8 cellular contexts compared by ENCODE assay signal in genomic region chr9:5628183-5628529, GRCh38. TPM values are rescaled to one million over a fixed set of nuclear protein-coding genes. Genes with fewer than 3 reads are reported as not detected.
DNase-seq lines count a peak whose midpoint lies in the region; ATAC-seq, FAIRE-seq and TF ChIP-seq lines count a peak whose summit lies in the region.

No MANE protein-coding gene starts in this region.

- no peaks in the 10 kb centered on the region; the same call in 1 of the 2 replicates for H4K20me1 ChIP-seq in HepG2 (ENCODE audit: insufficient read depth, low read length)

- intact Hi-C loops in activated CD4-positive, alpha-beta T cell treated with anti-CD3 and anti-CD28 coated beads, Interleukin-2, amount 10 ng/mL, durations not matched to agents 24 days and 14 days (cut with micrococcal nuclease) = loop anchor here (1.0 to 5.0 kb wide), 12 partner anchors 16 to 1129 kb away; partner anchors contain the start of genes ERMP1, JAK2, KDM4C and RCL1
- intact Hi-C loops in HepG2 (cut with micrococcal nuclease; ENCODE audit: unreplicated experiment) = loop anchor here (2.0 to 5.0 kb wide), 2 partner anchors 87 to 1269 kb away; no protein-coding TSS in a partner anchor

- H3K4me1 ChIP-seq in adipocyte (ENCODE audit: control insufficient read depth, insufficient read depth, low read length) = peaks cover 44% of the 10 kb centered on the region
- peaks cover 40% of the 10 kb centered on the region for H3K4me1 ChIP-seq in HepG2 (ENCODE audit: insufficient read depth, low read length)
- H3K4me1 ChIP-seq in thymus (ENCODE audit: control insufficient read depth, insufficient read depth, low read length) = peaks cover 29% of the 10 kb centered on the region

- CTCF ChIA-PET in HepG2 (lab: Yijun Ruan, JAX; ENCODE audit: low intra/inter-chr PET ratio, low total read pairs) = no interaction called here

- BruUV-seq in HepG2 (replicated peaks; lab: Mats Ljungman, UMichigan) = TSS peak; percentile 89

- H3K9me3 Mint-ChIP-seq in activated CD4-positive, alpha-beta T cell treated with anti-CD3 and anti-CD28 coated beads, Interleukin-2, amount 10 ng/mL, durations not matched to agents 24 days and 14 days = no peaks in the 10 kb centered on the region

- H3K27me3 ChIP-seq in adipocyte (replicated peaks; ENCODE audit: control insufficient read depth, insufficient read depth, low read length) (no peaks in the 10 kb centered on the region), HepG2 (ENCODE audit: control insufficient read depth in 1 of 2, insufficient read depth in 2 of 2, low read length in 2 of 2) (no peaks in the 10 kb centered on the region; a peak in 1 of 5 replicates), thymus (ENCODE audit: control insufficient read depth, insufficient read depth) (no peaks in the 10 kb centered on the region)

- TF ChIP-seq EP300 in HepG2 (IDR thresholded peaks at IDR 0.05; ENCODE audit: low read depth in 2 of 2, low read length in 2 of 2) (no peak), HepG2 (CRISPR knock-in tag; IDR thresholded peaks at IDR 0.05; ENCODE audit: borderline replicate concordance) (no peak)

- no peak for DNase-seq in activated CD4-positive, alpha-beta T cell treated with anti-CD3 and anti-CD28 coated beads, Interleukin-2, amount 10 ng/mL, durations not matched to agents 24 days and 14 days
- DNase-seq in activated CD4-positive, alpha-beta T cell treated with anti-CD3 and anti-CD28 coated beads for 1 hour = no peak
- DNase-seq in adipocyte (ENCODE audit: low read depth) (no peak), HepG2 (ENCODE audit: low spot score) (no peak), GM19239 (ENCODE audit: insufficient read length, low spot score) (no peak)

- H3K4me1 Mint-ChIP-seq in activated CD4-positive, alpha-beta T cell treated with anti-CD3 and anti-CD28 coated beads, Interleukin-2, amount 10 ng/mL, durations not matched to agents 24 days and 14 days = peaks cover 46% of the 10 kb centered on the region

- H3K4me3 ChIP-seq in adipocyte (ENCODE audit: low read length) = peak overlapping the region; percentile 88
- H3K4me3 ChIP-seq in HepG2 (replicated peaks in 1 of 3; ENCODE audit: insufficient read depth in 1 of 3, low read depth in 2 of 3, low read length in 3 of 3) = peak overlapping the region; percentile 89 to 97 (median 94)
- H3K4me3 ChIP-seq in thymus (ENCODE audit: low read length) = peak overlapping the region; percentile 100

- no peak for TF ChIP-seq CTCF in HepG2 (CRISPR knock-in tag; IDR thresholded peaks at IDR 0.05)

- H3K36me3 Mint-ChIP-seq in activated CD4-positive, alpha-beta T cell treated with anti-CD3 and anti-CD28 coated beads, Interleukin-2, amount 10 ng/mL, durations not matched to agents 24 days and 14 days (ENCODE audit: low read depth) = peaks cover 10% of the 10 kb centered on the region

- peak overlapping the region; percentile 98 for H3K27ac Mint-ChIP-seq in activated CD4-positive, alpha-beta T cell treated with anti-CD3 and anti-CD28 coated beads, Interleukin-2, amount 10 ng/mL, durations not matched to agents 24 days and 14 days

- POLR2A ChIA-PET in HepG2 (lab: Yijun Ruan, JAX) = interaction anchor here (0.6 to 1.9 kb wide), 20 partner anchors 9 to 1161 kb away, joined by 3 to 12 read pairs (median 4); partner anchors contain the start of genes ERMP1, PLPP6, RANBP6 and RCL1

- H3K36me3 ChIP-seq in adipocyte (ENCODE audit: control insufficient read depth, insufficient read depth, low read length, severe bottlenecking) = no peaks in the 10 kb centered on the region
- H3K36me3 ChIP-seq in HepG2 (replicated peaks in 1 of 2; ENCODE audit: control insufficient read depth in 1 of 2, insufficient read depth in 2 of 2, low read length in 2 of 2) = no peaks in the 10 kb centered on the region
- H3K36me3 ChIP-seq in thymus (ENCODE audit: control insufficient read depth, insufficient read depth) = no peaks in the 10 kb centered on the region

- peaks cover 36% of the 10 kb centered on the region for H3K79me2 ChIP-seq in HepG2 (ENCODE audit: insufficient read depth, low read length)

- in situ Hi-C loops in HepG2 (cut with HindIII; ENCODE audit: extremely low pct_ligation_motif_present, low pct_unique_long_range_greater_than_20kb) = no loop called here

- TF ChIP-seq POLR2A in HepG2 (IDR thresholded peaks at IDR 0.05; ENCODE audit: insufficient read depth in 1 of 2, low read depth in 2 of 2, low read length in 2 of 2) = no peak

- no peaks in the 10 kb centered on the region for H3K27me3 Mint-ChIP-seq in activated CD4-positive, alpha-beta T cell treated with anti-CD3 and anti-CD28 coated beads, Interleukin-2, amount 10 ng/mL, durations not matched to agents 24 days and 14 days

- H3K9me3 ChIP-seq in adipocyte (ENCODE audit: control insufficient read depth, low read length) (no peaks in the 10 kb centered on the region), HepG2 (ENCODE audit: low read length) (no peaks in the 10 kb centered on the region), thymus (ENCODE audit: control insufficient read depth) (no peaks in the 10 kb centered on the region)

- no peak overlapping the region for H2AFZ ChIP-seq in HepG2 (ENCODE audit: low read length)

- 11% methylated on average over 5 of the region's 7 CpGs for WGBS in HepG2 (ENCODE audit: low lambda C conversion rate)
- WGBS in thymus = 1% methylated on average over 7 of the region's 7 CpGs

- peak overlapping the region; percentile 80 for H3K27ac ChIP-seq in HepG2 (ENCODE audit: extremely low read length, insufficient read depth, low read length)
- peak overlapping the region; percentile 100 for H3K27ac ChIP-seq in thymus (ENCODE audit: low read depth)

- no peak for ATAC-seq in HepG2
- ATAC-seq in GM21576 (IDR thresholded peaks at IDR 0.05; ENCODE audit: unreplicated experiment) = no peak
- no peak for ATAC-seq in GM18519 (IDR thresholded peaks at IDR 0.05; ENCODE audit: low FRiP score, unreplicated experiment)

- H3K9ac ChIP-seq in adipocyte (ENCODE audit: low read length) (peak overlapping the region; percentile 89), HepG2 (ENCODE audit: insufficient read depth, low read depth, low read length) (peak overlapping the region; percentile 88; the same call in 1 of the 2 replicates)

- TF ChIP-seq RAD21 in HepG2 (CRISPR knock-in tag; IDR thresholded peaks at IDR 0.05) = no peak

- H3K4me3 Mint-ChIP-seq in activated CD4-positive, alpha-beta T cell treated with anti-CD3 and anti-CD28 coated beads, Interleukin-2, amount 10 ng/mL, durations not matched to agents 24 days and 14 days = peak overlapping the region; percentile 96

- no peak for FAIRE-seq in HepG2 (lab: Jason Lieb, UNC)
- no peak for FAIRE-seq in GM19239 (lab: Jason Lieb, UNC)

- peak overlapping the region; percentile 83 for H3K4me2 ChIP-seq in HepG2 (ENCODE audit: low read depth, low read length)

TF ChIP-seq in HepG2, 621 proteins besides CTCF, POLR2A, EP300 and RAD21 (continues in another document):
- TF ChIP-seq TRAFD1 (CRISPR knock-in tag; IDR thresholded peaks at IDR 0.05; ENCODE audit: borderline replicate concordance) = no peak
- 0 out of 2 replicates have a peak, but pooled peaks have one; percentile 6 for TF ChIP-seq REL (CRISPR knock-in tag; conservative IDR thresholded peaks at IDR 0.05)
- TF ChIP-seq SYNCRIP (IDR thresholded peaks at IDR 0.05; ENCODE audit: insufficient read depth, low read depth, low read length) = no peak
- TF ChIP-seq SIN3B (IDR thresholded peaks at IDR 0.05; ENCODE audit: low read length) = no peak
- no peak for TF ChIP-seq RBAK (CRISPR knock-in tag; IDR thresholded peaks at IDR 0.05)
- no peak for TF ChIP-seq ZNF451 (CRISPR knock-in tag; IDR thresholded peaks at IDR 0.05)
- no peak for TF ChIP-seq ESRRA (CRISPR knock-in tag; IDR thresholded peaks at IDR 0.05; ENCODE audit: low read depth)
- no peak for TF ChIP-seq HNRNPH1 (optimal IDR thresholded peaks at IDR 0.05; ENCODE audit: low read depth, low read length)

RNA-seq across cellular contexts. Expression of gene RIC1, which starts 0.8 kb away (rescaled TPM):
- 20.2 and 20.4 TPM in 2 replicates for total RNA-seq in activated CD4-positive, alpha-beta T cell treated with anti-CD3 and anti-CD28 coated beads, Interleukin-2, amount 10 ng/mL, durations not matched to agents 24 days and 14 days
- total RNA-seq in HepG2 (2016; rRNA removed; fragmentation: Illumina TruSeq; extraction: Trizol) = 19.0 and 21.2 TPM in 2 replicates
- total RNA-seq in HepG2 (2016; cell fraction: cytosol; rRNA removed; fragmentation: Illumina TruSeq; extraction: Trizol; ENCODE audit: low read depth) = 3.0 and 3.1 TPM in 2 replicates
- total RNA-seq in HepG2 (2016; cell fraction: insoluble cytoplasmic fraction; rRNA removed; fragmentation: Illumina TruSeq; extraction: Trizol) = 18.6 and 20.2 TPM in 2 replicates
- total RNA-seq in HepG2 (2016; cell fraction: membrane; rRNA removed; fragmentation: Illumina TruSeq; extraction: Trizol) = 8.5 and 8.9 TPM in 2 replicates
- total RNA-seq in HepG2 (2016; cell fraction: nucleus; rRNA removed; fragmentation: Illumina TruSeq; extraction: Trizol) = 34.3 and 34.6 TPM in 2 replicates
- 15.9 and 18.2 TPM in 2 replicates for polyA plus RNA-seq in HepG2 (2011; rRNA removed)
- polyA plus RNA-seq in HepG2 (2011; cell fraction: cytosol; rRNA removed) = 10.9 and 13.1 TPM in 2 replicates
- polyA plus RNA-seq in HepG2 (2011; cell fraction: nucleus; rRNA removed) = 29.5 and 30.5 TPM in 2 replicates
- polyA plus RNA-seq in HepG2 (2012) = 9.3 and 10.5 TPM in 2 replicates
- polyA plus RNA-seq in HepG2 (2016; cell fraction: cytosol; fragmentation: Illumina TruSeq; extraction: Trizol; ENCODE audit: low read depth) = 0.60 and 0.62 TPM in 2 replicates
- polyA plus RNA-seq in HepG2 (2016; cell fraction: insoluble cytoplasmic fraction; fragmentation: Illumina TruSeq; extraction: Trizol; ENCODE audit: low read depth) = 13.1 and 13.7 TPM in 2 replicates
- polyA plus RNA-seq in HepG2 (2016; cell fraction: membrane; fragmentation: Illumina TruSeq; extraction: Trizol; ENCODE audit: low read depth) = 1.8 and 1.9 TPM in 2 replicates
- 22.7 and 24.7 TPM in 2 replicates for polyA plus RNA-seq in HepG2 (2016; cell fraction: nucleus; fragmentation: Illumina TruSeq; extraction: Trizol; ENCODE audit: insufficient read depth, low read depth)
- polyA minus RNA-seq in HepG2 (2011; rRNA and poly(A)+ RNA removed; ENCODE audit: low replicate concordance) = 40.6 and 43.6 TPM in 2 replicates
- polyA minus RNA-seq in HepG2 (2011; cell fraction: cytosol; rRNA and poly(A)+ RNA removed) = 21.5 and 21.7 TPM in 2 replicates
- 84.3 and 94.9 TPM in 2 replicates for polyA minus RNA-seq in HepG2 (2011; cell fraction: nucleus; rRNA and poly(A)+ RNA removed)
- polyA plus RNA-seq in thymus = 10.3 TPM
